In genomic region chr4:176376032-176376614, GRCh38 we compare ENCODE assay signal across 8 cellular contexts. TPM values are rescaled to one million over a fixed set of nuclear protein-coding genes. Genes with fewer than 3 reads are reported as not detected.
A peak's percentile ranks its signal among the peaks of the same experiment; 100 is the strongest.
DNase-seq lines count a peak whose midpoint lies in the region; ATAC-seq and TF ChIP-seq lines count a peak whose summit lies in the region.

No MANE protein-coding gene starts in this region.

- no peak for DNase-seq in AG09309 (ENCODE audit: low read depth)
- DNase-seq in SK-MEL-5 (ENCODE audit: low read depth, low spot score) = peak; percentile 55
- peak; percentile 61 for DNase-seq in inferior parietal cortex (ENCODE audit: extremely low spot score)
- DNase-seq in T1000 (lab: John Stamatoyannopoulos, UW) = no peak
- DNase-seq in C1 segment of cervical spinal cord (lab: John Stamatoyannopoulos, UW) = no peak
- no peak for DNase-seq in activated CD8-positive, alpha-beta memory T cell treated with anti-CD3 and anti-CD28 coated beads, Interleukin-2, amount 50 U/mL, for 4 hours

- in situ Hi-C loops in SK-MEL-5 (cut with HindIII; ENCODE audit: low pct_unique_long_range_greater_than_20kb, low sequenced_read_pairs) = no loop called here

- TF ChIP-seq CTCF in AG09309 (IDR thresholded peaks at IDR 0.05; ENCODE audit: control insufficient read depth, insufficient read depth, low read depth, low read length, missing control alignments) = peak; percentile 36

- ATAC-seq in GM18519 (IDR thresholded peaks at IDR 0.05; ENCODE audit: low FRiP score, unreplicated experiment) (peak; percentile 31), GM18870 (IDR thresholded peaks at IDR 0.05; ENCODE audit: unreplicated experiment) (no peak)

- no peak overlapping the region for H3K4me3 ChIP-seq in AG09309 (ENCODE audit: control insufficient read depth, low read depth, low read length)

RNA-seq across cellular contexts. Expression of gene SPCS3, which starts 56.4 kb away (rescaled TPM):
- total RNA-seq in SK-MEL-5 (2014; rRNA removed; shearing (Covaris generic)) = 157 and 169 TPM in 2 replicates
- polyA plus RNA-seq in SK-MEL-5 (2015; cell fraction: cytosol; rRNA removed) = 70.2 and 84.1 TPM in 2 replicates
- polyA plus RNA-seq in SK-MEL-5 (2015; cell fraction: nucleus; rRNA removed) = 139 and 165 TPM in 2 replicates

Comparison
In these comparisons a context has a peak if more than half of its experiments do, and no peak if none do; other contexts are left out.
1. DNase-seq: peak in SK-MEL-5 (single experiment) and inferior parietal cortex (single experiment); none in AG09309 (single experiment), T1000 (single experiment), C1 segment of cervical spinal cord (0 of 14) and activated CD8-positive, alpha-beta memory T cell treated with anti-CD3 and anti-CD28 coated beads, Interleukin-2, amount 50 U/mL, for 4 hours (single experiment).